8 cellular contexts compared by ENCODE assay signal in genomic region chr2:240989451-240990265, GRCh38. TPM values are rescaled to one million over a fixed set of nuclear protein-coding genes. Genes with fewer than 3 reads are reported as not detected.
A peak's percentile ranks its signal among the peaks of the same experiment; 100 is the strongest.
DNase-seq lines count a peak whose midpoint lies in the region; ATAC-seq and TF ChIP-seq lines count a peak whose summit lies in the region.

No MANE protein-coding gene starts in this region.

- H3K4me3 ChIP-seq in epithelial cell of esophagus (ENCODE audit: low read length) (no peak overlapping the region), retinal pigment epithelial cell (ENCODE audit: low read length) (no peak overlapping the region)

- peak; percentile 64 for TF ChIP-seq CTCF in GM12872 (IDR thresholded peaks at IDR 0.05; ENCODE audit: insufficient read depth, low read depth, low read length)
- TF ChIP-seq CTCF in epithelial cell of esophagus (IDR thresholded peaks at IDR 0.05; ENCODE audit: insufficient read depth, low read depth, low read length, missing control alignments), result peak; percentile 11
- peak; percentile 60 for TF ChIP-seq CTCF in retinal pigment epithelial cell (conservative IDR thresholded peaks at IDR 0.05; ENCODE audit: low read depth, low read length)

- DNase-seq in NCI-H69 (lab: John Stamatoyannopoulos, UW) (peak; percentile 46), epithelial cell of esophagus (ENCODE audit: low read depth) (peak; percentile 16), retinal pigment epithelial cell (ENCODE audit: low read depth) (no peak), NCI-H2029 treated with DMSO at 0.1 percent for 48 hours (lab: John Stamatoyannopoulos, UW) (no peak), mesenteric fat pad (ENCODE audit: low spot score) (no peak)

- ATAC-seq in HG03469 (IDR thresholded peaks at IDR 0.05; ENCODE audit: unreplicated experiment) (no peak), GM21381 (IDR thresholded peaks at IDR 0.05; ENCODE audit: unreplicated experiment) (no peak)

RNA-seq across cellular contexts. Expression of gene SNED1, which starts 8.8 kb away (rescaled TPM):
- 58.0 TPM for total RNA-seq in mesenteric fat pad

Comparison
In these comparisons a context has a peak if more than half of its experiments do, and no peak if none do; other contexts are left out.
1. CTCF ChIP-seq: peak in every context shown above with its lines; median percentile 64 in GM12872; 60 in retinal pigment epithelial cell; 11 in epithelial cell of esophagus.
2. DNase-seq: peak in NCI-H69 (single experiment) and epithelial cell of esophagus (single experiment); none in retinal pigment epithelial cell (single experiment), NCI-H2029 treated with DMSO at 0.1 percent for 48 hours (single experiment) and mesenteric fat pad (single experiment).